ENCODE assay signal across 1 cellular context in genomic region chr19:50329146-50329925, GRCh38.
TF ChIP-seq lines count a peak whose summit lies in the region.

Gene KCNC3, minus strand, starts transcription at chr19:50329377. Its CDS starts 295 bp downstream, at chr19:50329082.

TF ChIP-seq in WTC11, 78 proteins besides CTCF, POLR2A, EP300 and RAD21 (continued from another document):
- TF ChIP-seq ATF2 (CRISPR knock-in tag; IDR thresholded peaks at IDR 0.05; ENCODE audit: borderline replicate concordance, low read depth) (no peak), ZNF396 (CRISPR knock-in tag; IDR thresholded peaks at IDR 0.05; ENCODE audit: borderline replicate concordance) (no peak), E2F5 (CRISPR knock-in tag; IDR thresholded peaks at IDR 0.05) (0 out of 2 replicates have a peak, but pooled peaks have one; percentile 51), CREB1 (CRISPR knock-in tag; IDR thresholded peaks at IDR 0.05) (peak; percentile 22; the same call in 1 of the 2 replicates), NR3C1 (CRISPR knock-in tag; conservative IDR thresholded peaks at IDR 0.05; ENCODE audit: low read depth) (no peak), SP1 (CRISPR knock-in tag; conservative IDR thresholded peaks at IDR 0.05) (peak; percentile 59), ELF4 (CRISPR knock-in tag; IDR thresholded peaks at IDR 0.05; ENCODE audit: low read depth) (no peak), ETV6 (CRISPR knock-in tag; IDR thresholded peaks at IDR 0.05) (peak; percentile 46; the same call in 1 of the 2 replicates), NFATC4 (CRISPR knock-in tag; IDR thresholded peaks at IDR 0.05) (peak; percentile 55; the same call in 1 of the 2 replicates), PRRX2 (CRISPR knock-in tag; IDR thresholded peaks at IDR 0.05) (0 out of 2 replicates have a peak, but pooled peaks have one; percentile 24), ZNF121 (CRISPR knock-in tag; IDR thresholded peaks at IDR 0.05) (peak; percentile 63; the same call in 1 of the 2 replicates), TP53 (CRISPR knock-in tag; IDR thresholded peaks at IDR 0.05) (no peak)
